In genomic region chr3:139537795-139538538, GRCh38 we compare ENCODE assay signal across 1 cellular context.
A peak's percentile ranks its signal among the peaks of the same experiment; 100 is the strongest.
TF ChIP-seq lines count a peak whose summit lies in the region.

No MANE protein-coding gene starts in this region.

TF ChIP-seq in HepG2, 621 proteins besides CTCF, POLR2A, EP300 and RAD21 (continued from another document):
- 0 out of 2 replicates have a peak, but pooled peaks have one; percentile 24 for TF ChIP-seq KDM1A (CRISPR knock-in tag; IDR thresholded peaks at IDR 0.05)
- TF ChIP-seq SIX4 (CRISPR knock-in tag; IDR thresholded peaks at IDR 0.05) = no peak
- no peak for TF ChIP-seq SCMH1 (CRISPR knock-in tag; IDR thresholded peaks at IDR 0.05; ENCODE audit: borderline replicate concordance)
- no peak for TF ChIP-seq ZNF549 (CRISPR knock-in tag; IDR thresholded peaks at IDR 0.05)
- no peak for TF ChIP-seq NFIC (IDR thresholded peaks at IDR 0.05; ENCODE audit: low read length)
- TF ChIP-seq, protein P1, sequence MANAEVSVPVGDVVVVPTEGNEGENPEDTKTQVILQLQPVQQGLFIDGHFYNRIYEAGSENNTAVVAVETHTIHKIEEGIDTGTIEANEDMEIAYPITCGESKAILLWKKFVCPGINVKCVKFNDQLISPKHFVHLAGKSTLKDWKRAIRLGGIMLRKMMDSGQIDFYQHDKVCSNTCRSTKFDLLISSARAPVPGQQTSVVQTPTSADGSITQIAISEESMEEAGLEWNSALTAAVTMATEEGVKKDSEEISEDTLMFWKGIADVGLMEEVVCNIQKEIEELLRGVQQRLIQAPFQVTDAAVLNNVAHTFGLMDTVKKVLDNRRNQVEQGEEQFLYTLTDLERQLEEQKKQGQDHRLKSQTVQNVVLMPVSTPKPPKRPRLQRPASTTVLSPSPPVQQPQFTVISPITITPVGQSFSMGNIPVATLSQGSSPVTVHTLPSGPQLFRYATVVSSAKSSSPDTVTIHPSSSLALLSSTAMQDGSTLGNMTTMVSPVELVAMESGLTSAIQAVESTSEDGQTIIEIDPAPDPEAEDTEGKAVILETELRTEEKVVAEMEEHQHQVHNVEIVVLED (CRISPR knock-in tag; IDR thresholded peaks at IDR 0.05; ENCODE audit: borderline replicate concordance) = no peak
- peak; percentile 21; the same call in 1 of the 2 replicates for TF ChIP-seq FOSL2 (CRISPR knock-in tag; IDR thresholded peaks at IDR 0.05)
- no peak for TF ChIP-seq U2AF2 (IDR thresholded peaks at IDR 0.05; ENCODE audit: low read depth, low read length)
- no peak for TF ChIP-seq HOXA7 (CRISPR knock-in tag; IDR thresholded peaks at IDR 0.05)
- TF ChIP-seq, protein P2, sequence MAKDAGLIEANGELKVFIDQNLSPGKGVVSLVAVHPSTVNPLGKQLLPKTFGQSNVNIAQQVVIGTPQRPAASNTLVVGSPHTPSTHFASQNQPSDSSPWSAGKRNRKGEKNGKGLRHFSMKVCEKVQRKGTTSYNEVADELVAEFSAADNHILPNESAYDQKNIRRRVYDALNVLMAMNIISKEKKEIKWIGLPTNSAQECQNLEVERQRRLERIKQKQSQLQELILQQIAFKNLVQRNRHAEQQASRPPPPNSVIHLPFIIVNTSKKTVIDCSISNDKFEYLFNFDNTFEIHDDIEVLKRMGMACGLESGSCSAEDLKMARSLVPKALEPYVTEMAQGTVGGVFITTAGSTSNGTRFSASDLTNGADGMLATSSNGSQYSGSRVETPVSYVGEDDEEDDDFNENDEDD (CRISPR knock-in tag; IDR thresholded peaks at IDR 0.05; ENCODE audit: borderline replicate concordance) = no peak
- TF ChIP-seq ZNF550 (CRISPR knock-in tag; IDR thresholded peaks at IDR 0.05; ENCODE audit: borderline replicate concordance) = no peak
- no peak for TF ChIP-seq PLRG1 (conservative IDR thresholded peaks at IDR 0.05)
- 0 out of 2 replicates have a peak, but pooled peaks have one; percentile 20 for TF ChIP-seq ZMYM3 (CRISPR knock-in tag; IDR thresholded peaks at IDR 0.05)
- no peak for TF ChIP-seq PITX1 (CRISPR knock-in tag; IDR thresholded peaks at IDR 0.05)
- no peak for TF ChIP-seq ZNF160 (CRISPR knock-in tag; IDR thresholded peaks at IDR 0.05)
- TF ChIP-seq ZNF557 (CRISPR knock-in tag; IDR thresholded peaks at IDR 0.05) = no peak
- no peak for TF ChIP-seq ZBTB33 (CRISPR knock-in tag; IDR thresholded peaks at IDR 0.05)
- no peak for TF ChIP-seq ZNF749 (CRISPR knock-in tag; IDR thresholded peaks at IDR 0.05; ENCODE audit: borderline replicate concordance)
- TF ChIP-seq, protein P3, sequence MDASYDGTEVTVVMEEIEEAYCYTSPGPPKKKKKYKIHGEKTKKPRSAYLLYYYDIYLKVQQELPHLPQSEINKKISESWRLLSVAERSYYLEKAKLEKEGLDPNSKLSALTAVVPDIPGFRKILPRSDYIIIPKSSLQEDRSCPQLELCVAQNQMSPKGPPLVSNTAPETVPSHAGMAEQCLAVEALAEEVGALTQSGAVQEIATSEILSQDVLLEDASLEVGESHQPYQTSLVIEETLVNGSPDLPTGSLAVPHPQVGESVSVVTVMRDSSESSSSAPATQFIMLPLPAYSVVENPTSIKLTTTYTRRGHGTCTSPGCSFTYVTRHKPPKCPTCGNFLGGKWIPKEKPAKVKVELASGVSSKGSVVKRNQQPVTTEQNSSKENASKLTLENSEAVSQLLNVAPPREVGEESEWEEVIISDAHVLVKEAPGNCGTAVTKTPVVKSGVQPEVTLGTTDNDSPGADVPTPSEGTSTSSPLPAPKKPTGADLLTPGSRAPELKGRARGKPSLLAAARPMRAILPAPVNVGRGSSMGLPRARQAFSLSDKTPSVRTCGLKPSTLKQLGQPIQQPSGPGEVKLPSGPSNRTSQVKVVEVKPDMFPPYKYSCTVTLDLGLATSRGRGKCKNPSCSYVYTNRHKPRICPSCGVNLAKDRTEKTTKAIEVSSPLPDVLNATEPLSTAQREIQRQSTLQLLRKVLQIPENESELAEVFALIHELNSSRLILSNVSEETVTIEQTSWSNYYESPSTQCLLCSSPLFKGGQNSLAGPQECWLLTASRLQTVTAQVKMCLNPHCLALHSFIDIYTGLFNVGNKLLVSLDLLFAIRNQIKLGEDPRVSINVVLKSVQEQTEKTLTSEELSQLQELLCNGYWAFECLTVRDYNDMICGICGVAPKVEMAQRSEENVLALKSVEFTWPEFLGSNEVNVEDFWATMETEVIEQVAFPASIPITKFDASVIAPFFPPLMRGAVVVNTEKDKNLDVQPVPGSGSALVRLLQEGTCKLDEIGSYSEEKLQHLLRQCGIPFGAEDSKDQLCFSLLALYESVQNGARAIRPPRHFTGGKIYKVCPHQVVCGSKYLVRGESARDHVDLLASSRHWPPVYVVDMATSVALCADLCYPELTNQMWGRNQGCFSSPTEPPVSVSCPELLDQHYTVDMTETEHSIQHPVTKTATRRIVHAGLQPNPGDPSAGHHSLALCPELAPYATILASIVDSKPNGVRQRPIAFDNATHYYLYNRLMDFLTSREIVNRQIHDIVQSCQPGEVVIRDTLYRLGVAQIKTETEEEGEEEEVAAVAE (CRISPR knock-in tag; IDR thresholded peaks at IDR 0.05; ENCODE audit: borderline replicate concordance) = no peak
- no peak for TF ChIP-seq SIN3B (IDR thresholded peaks at IDR 0.05; ENCODE audit: low read length)
- TF ChIP-seq TEAD3 (CRISPR knock-in tag; optimal IDR thresholded peaks at IDR 0.05; ENCODE audit: borderline replicate concordance) = no peak
- no peak for TF ChIP-seq MAFF (IDR thresholded peaks at IDR 0.05; ENCODE audit: low read depth, low read length)
